Comparison of ENCODE assay signal across 7 cellular contexts in genomic region chr3:48088056-48088748, GRCh38.
DNase-seq lines count a peak whose midpoint lies in the region; ATAC-seq and TF ChIP-seq lines count a peak whose summit lies in the region.

No MANE protein-coding gene starts in this region.

- peaks cover 35% of the 10 kb centered on the region for H3K4me1 ChIP-seq in adipocyte (ENCODE audit: control insufficient read depth, insufficient read depth, low read length)

- no peaks in the 10 kb centered on the region for H3K36me3 ChIP-seq in adipocyte (ENCODE audit: control insufficient read depth, insufficient read depth, low read length, severe bottlenecking)

- DNase-seq in NCI-H1105 (lab: John Stamatoyannopoulos, UW) (peak; percentile 25), adipocyte (ENCODE audit: low read depth) (peak; percentile 70), hepatic stellate cell (ENCODE audit: low spot score) (peak; percentile 22), sciatic nerve (ENCODE audit: low spot score) (peak; percentile 63), NCI-H128 (lab: John Stamatoyannopoulos, UW; ENCODE audit: unreplicated experiment) (no peak)

- ATAC-seq in GM21723 (IDR thresholded peaks at IDR 0.05; ENCODE audit: unreplicated experiment), result peak; percentile 36
- peak; percentile 7 for ATAC-seq in sciatic nerve

- intact Hi-C loops in sciatic nerve (cut with DNase I), result no loop called here

- H3K27me3 ChIP-seq in adipocyte (replicated peaks; ENCODE audit: control insufficient read depth, insufficient read depth, low read length), result no peaks in the 10 kb centered on the region

- H3K9ac ChIP-seq in adipocyte (ENCODE audit: low read length), result peak overlapping the region; percentile 98

- no peak for TF ChIP-seq CTCF in GM12875 (IDR thresholded peaks at IDR 0.05; ENCODE audit: borderline replicate concordance, insufficient read depth, low read depth, low read length)

- H3K4me3 ChIP-seq in GM12875 (ENCODE audit: low read depth, low read length) (peak overlapping the region; percentile 91), adipocyte (ENCODE audit: low read length) (peak overlapping the region; percentile 87)

- no peaks in the 10 kb centered on the region for H3K9me3 ChIP-seq in adipocyte (ENCODE audit: control insufficient read depth, low read length)
